Comparison of ENCODE assay signal across 21 cellular contexts in genomic region chr4:86762649-86763048, GRCh38.
A peak's percentile ranks its signal among the peaks of the same experiment; 100 is the strongest.
DNase-seq lines count a peak whose midpoint lies in the region; ATAC-seq, FAIRE-seq and TF ChIP-seq lines count a peak whose summit lies in the region.
"Had no signal": no experiment of that assay in that cellular context is flagged by ENCODE, and none has a peak within 500 bp of the region (broad histone marks: within the 10 kb centered on the region; RNA-seq: fewer than 3 reads in every experiment).

No MANE protein-coding gene starts in this region.

- TF ChIP-seq POLR2A in IMR-90 (IDR thresholded peaks at IDR 0.05; ENCODE audit: low read depth, low read length): no peak
- no peak for TF ChIP-seq POLR2A in K562 (conservative IDR thresholded peaks at IDR 0.05)

- H2AFZ ChIP-seq in IMR-90 (replicated peaks; ENCODE audit: low read length, poor library complexity): no peak overlapping the region
- H2AFZ ChIP-seq in K562 (ENCODE audit: low read depth, low read length): no peak overlapping the region
- no peak overlapping the region for H2AFZ ChIP-seq in trophoblast cell (ENCODE audit: insufficient read depth, low read length, poor library complexity)
- H2AFZ ChIP-seq: GM23248 had no signal

- POLR2A ChIA-PET in IMR-90 (lab: Charles Lee; ENCODE audit: unreplicated experiment) (no interaction called here), K562 (lab: Yijun Ruan, JAX) (no interaction called here)

- no peak overlapping the region for H2AK5ac ChIP-seq in IMR-90 (ENCODE audit: low read depth, low read length)
- H2AK5ac ChIP-seq in trophoblast cell (ENCODE audit: low read length): no peak overlapping the region

- H2BK15ac ChIP-seq in IMR-90 (ENCODE audit: low read depth, low read length): no peak overlapping the region

- H3K36me3 Mint-ChIP-seq in activated T-helper 1 cell treated with anti-CD3 and anti-CD28 coated beads, Interleukin-12 subunit alpha, Interleukin-12 subunit beta, Interleukin-2, Interleukin-4 antibody, amounts not matched to agents 30 ng/mL and 10 ng/mL and 1 ng/mL, durations not matched to agents 14 hours and 24 hours and 36 hours (ENCODE audit: low read depth): no peaks in the 10 kb centered on the region
- H3K36me3 Mint-ChIP-seq: CD4-positive, CD25-positive, alpha-beta regulatory T cell; CD8-positive, alpha-beta T cell had no signal

- H4K20me1 ChIP-seq in IMR-90 (ENCODE audit: insufficient read depth, low read length) (no peaks in the 10 kb centered on the region), K562 (replicated peaks; ENCODE audit: control insufficient read depth, insufficient read depth, low read length) (no peaks in the 10 kb centered on the region)
- H4K20me1 ChIP-seq: BLaER1 had no signal

- H3K9ac ChIP-seq in IMR-90 (ENCODE audit: low read depth, low read length) (no peak overlapping the region), K562 (ENCODE audit: insufficient read depth in 1 of 2, low read depth in 2 of 2, low read length in 2 of 2) (no peak overlapping the region), trophoblast cell (ENCODE audit: low read length) (no peak overlapping the region)
- H3K9ac ChIP-seq: BLaER1, GM23248 had no signal

- H3K56ac ChIP-seq in IMR-90 (ENCODE audit: extremely low read depth, insufficient read depth, low read length): no peak overlapping the region

- H3K79me1 ChIP-seq in IMR-90 (ENCODE audit: low read depth in 1 of 2, low read length in 2 of 2) (no peaks in the 10 kb centered on the region), trophoblast cell (ENCODE audit: low read length) (no peaks in the 10 kb centered on the region)

- dilution Hi-C loops in IMR-90 (cut with HindIII; ENCODE audit: low sequenced_read_pairs, unreplicated experiment): no loop called here

- CTCF ChIA-PET in IMR-90 (lab: Yijun Ruan, JAX) (no interaction called here), K562 (lab: Yijun Ruan, JAX; ENCODE audit: low intra/inter-chr PET ratio) (no interaction called here)

- in situ Hi-C loops in IMR-90 (cut with MboI; ENCODE audit: low sequenced_read_pairs): no loop called here
- in situ Hi-C loops in K562 (cut with MboI): no loop called here

- H3K27ac ChIP-seq in IMR-90 (ENCODE audit: insufficient read depth, low read length) (no peak overlapping the region), K562 (ENCODE audit: extremely low read depth, low read depth, low read length) (no peak overlapping the region), trophoblast cell (ENCODE audit: low read depth, low read length) (no peak overlapping the region)
- H3K27ac ChIP-seq: BLaER1, C4-2B, GM23248 had no signal

- 100% methylated on average over 1 of the region's 5 CpGs; no CpG with 5 or more reads in 1 of the 2 experiments for WGBS in IMR-90 (ENCODE audit: extremely low coverage in 2 of 2, insufficient read length in 1 of 2), 2 experiments
- 0% methylated on average over 5 of the region's 5 CpGs for WGBS in K562 (ENCODE audit: insufficient coverage, low coverage, missing lambda C conversion rate)
- no CpG with 5 or more reads among the region's 5 CpGs for WGBS in trophoblast cell (ENCODE audit: extremely low coverage, insufficient coverage, insufficient read length)

- H3K9me3 ChIP-seq in IMR-90 (ENCODE audit: control insufficient read depth, insufficient read depth, low read length) (no peaks in the 10 kb centered on the region), K562 (replicated peaks; ENCODE audit: control insufficient read depth, insufficient read depth, low read depth, low read length) (no peaks in the 10 kb centered on the region), trophoblast cell (ENCODE audit: insufficient read depth, low read depth, low read length) (no peaks in the 10 kb centered on the region)
- H3K9me3 ChIP-seq: BLaER1, Caco-2 had no signal

- no peaks in the 10 kb centered on the region for H3K9me3 Mint-ChIP-seq in activated T-helper 1 cell treated with anti-CD3 and anti-CD28 coated beads, Interleukin-12 subunit alpha, Interleukin-12 subunit beta, Interleukin-2, Interleukin-4 antibody, amounts not matched to agents 30 ng/mL and 10 ng/mL and 1 ng/mL, durations not matched to agents 14 hours and 24 hours and 36 hours
- H3K9me3 Mint-ChIP-seq: CD4-positive, CD25-positive, alpha-beta regulatory T cell; CD8-positive, alpha-beta T cell had no signal

- H4K5ac ChIP-seq in IMR-90 (ENCODE audit: low read depth, low read length): no peak overlapping the region

- H2BK120ac ChIP-seq in IMR-90 (ENCODE audit: low read depth, low read length) (no peak overlapping the region), trophoblast cell (ENCODE audit: insufficient read depth, low read length, poor library complexity) (no peak overlapping the region)

- H3K4ac ChIP-seq in IMR-90 (ENCODE audit: low read depth, low read length) (no peak overlapping the region), trophoblast cell (ENCODE audit: low read depth, low read length) (no peak overlapping the region)

- BruUV-seq in IMR-90 (replicated peaks; lab: Mats Ljungman, UMichigan): TSS peak; percentile 53
- no TSS peak for BruUV-seq in K562 (replicated peaks; lab: Mats Ljungman, UMichigan)

- TF ChIP-seq CTCF in IMR-90 (conservative IDR thresholded peaks at IDR 0.05; ENCODE audit: low read depth, low read length): no peak
- TF ChIP-seq CTCF in K562 (IDR thresholded peaks at IDR 0.05 in 2 of 3, conservative IDR thresholded peaks at IDR 0.05 in 1 of 3; ENCODE audit: insufficient read depth in 2 of 3, low read depth in 1 of 3, low read length in 3 of 3): no peak

- H3K4me2 ChIP-seq in IMR-90 (ENCODE audit: low read depth, low read length): no peak overlapping the region
- no peak overlapping the region for H3K4me2 ChIP-seq in K562 (ENCODE audit: insufficient read depth, low read length)
- no peak overlapping the region for H3K4me2 ChIP-seq in trophoblast cell (ENCODE audit: low read length)
- H3K4me2 ChIP-seq: BLaER1 had no signal

- H3K14ac ChIP-seq in IMR-90 (replicated peaks; ENCODE audit: low read depth, low read length) (no peak overlapping the region), trophoblast cell (ENCODE audit: low read length) (no peak overlapping the region)

- ATAC-seq in IMR-90 (ENCODE audit: low read depth) (no peak), K562 (no peak), HG03442 (IDR thresholded peaks at IDR 0.05; ENCODE audit: unreplicated experiment) (no peak)
- ATAC-seq: CD8-positive, alpha-beta T cell; GM12878; HCT116 had no signal

- H3K4me1 ChIP-seq in IMR-90 (ENCODE audit: control insufficient read depth, insufficient read depth, low read length) (no peaks in the 10 kb centered on the region), K562 (replicated peaks in 1 of 2; ENCODE audit: control insufficient read depth in 2 of 2, insufficient read depth in 2 of 2, low read length in 2 of 2) (no peaks in the 10 kb centered on the region), trophoblast cell (ENCODE audit: control insufficient read depth in 1 of 2, insufficient read depth in 2 of 2, low read length in 2 of 2) (no peaks in the 10 kb centered on the region)
- H3K4me1 ChIP-seq: BLaER1, Caco-2 had no signal

- H3K4me3 ChIP-seq in IMR-90 (ENCODE audit: insufficient read depth, low read depth, low read length) (no peak overlapping the region), K562 (no peak overlapping the region), trophoblast cell (ENCODE audit: low read depth, low read length) (no peak overlapping the region)
- H3K4me3 ChIP-seq: BLaER1, GM12878, GM23248 had no signal

- H3K18ac ChIP-seq in IMR-90 (ENCODE audit: low read depth, low read length) (no peak overlapping the region), trophoblast cell (ENCODE audit: low read length) (no peak overlapping the region)

- no peak overlapping the region for H3K4me3 Mint-ChIP-seq in activated T-helper 1 cell treated with anti-CD3 and anti-CD28 coated beads, Interleukin-12 subunit alpha, Interleukin-12 subunit beta, Interleukin-2, Interleukin-4 antibody, amounts not matched to agents 30 ng/mL and 10 ng/mL and 1 ng/mL, durations not matched to agents 14 hours and 24 hours and 36 hours
- H3K4me3 Mint-ChIP-seq: B cell; CD4-positive, CD25-positive, alpha-beta regulatory T cell; CD8-positive, alpha-beta T cell had no signal

- H3K79me2 ChIP-seq in K562 (ENCODE audit: control insufficient read depth, insufficient read depth, low read length) (no peaks in the 10 kb centered on the region), trophoblast cell (ENCODE audit: control insufficient read depth, insufficient read depth, low read length, poor library complexity) (no peaks in the 10 kb centered on the region)

- no peak overlapping the region for H4K91ac ChIP-seq in IMR-90 (ENCODE audit: insufficient read depth, low read depth, low read length)
- H4K91ac ChIP-seq in trophoblast cell (ENCODE audit: low read depth, low read length): no peak overlapping the region

- no peak overlapping the region for H4K8ac ChIP-seq in IMR-90 (ENCODE audit: low read depth in 2 of 2, low read length in 2 of 2)
- no peak overlapping the region for H4K8ac ChIP-seq in trophoblast cell (ENCODE audit: low read depth, low read length)

- H3K27me3 ChIP-seq in IMR-90 (ENCODE audit: control insufficient read depth, insufficient read depth, low read length) (no peaks in the 10 kb centered on the region), K562 (ENCODE audit: control insufficient read depth in 2 of 2, insufficient read depth in 2 of 2, low read length in 2 of 2) (no peaks in the 10 kb centered on the region), trophoblast cell (ENCODE audit: insufficient read depth, low read length) (no peaks in the 10 kb centered on the region)
- H3K27me3 ChIP-seq: BLaER1 had no signal

- H3K23ac ChIP-seq in IMR-90 (ENCODE audit: low read depth, low read length): no peak overlapping the region
- H3K23ac ChIP-seq in trophoblast cell (ENCODE audit: low read length): no peak overlapping the region

- no peak overlapping the region for H4K12ac ChIP-seq in trophoblast cell (ENCODE audit: low read depth, low read length)

- intact Hi-C loops in IMR-90 (cut with micrococcal nuclease): no loop called here
- intact Hi-C loops in K562 (cut with micrococcal nuclease): no loop called here
- intact Hi-C loops in activated T-helper 1 cell treated with anti-CD3 and anti-CD28 coated beads, Interleukin-12 subunit alpha, Interleukin-12 subunit beta, Interleukin-2, Interleukin-4 antibody, amounts not matched to agents 30 ng/mL and 10 ng/mL and 1 ng/mL, durations not matched to agents 14 hours and 24 hours and 36 hours (cut with micrococcal nuclease): no loop called here

- H2BK5ac ChIP-seq in IMR-90 (ENCODE audit: low read depth, low read length, poor library complexity, severe bottlenecking) (no peak overlapping the region), trophoblast cell (ENCODE audit: low read depth, low read length, poor library complexity) (no peak overlapping the region)

- no peak overlapping the region for H2AK9ac ChIP-seq in IMR-90 (replicated peaks; ENCODE audit: low read depth, low read length, poor library complexity)

- H3K27ac Mint-ChIP-seq in activated T-helper 1 cell treated with anti-CD3 and anti-CD28 coated beads, Interleukin-12 subunit alpha, Interleukin-12 subunit beta, Interleukin-2, Interleukin-4 antibody, amounts not matched to agents 30 ng/mL and 10 ng/mL and 1 ng/mL, durations not matched to agents 14 hours and 24 hours and 36 hours: no peak overlapping the region
- H3K27ac Mint-ChIP-seq: B cell; CD4-positive, CD25-positive, alpha-beta regulatory T cell; CD8-positive, alpha-beta T cell had no signal

- H2BK20ac ChIP-seq in IMR-90 (ENCODE audit: low read depth, low read length): no peak overlapping the region

- H3K36me3 ChIP-seq in IMR-90 (ENCODE audit: control insufficient read depth, insufficient read depth, low read length) (peaks cover 6% of the 10 kb centered on the region; the same call in 1 of the 2 replicates), K562 (ENCODE audit: control insufficient read depth, insufficient read depth, low read length) (no peaks in the 10 kb centered on the region), trophoblast cell (ENCODE audit: control insufficient read depth in 1 of 2, insufficient read depth in 2 of 2, low read length in 2 of 2) (peaks cover 2 to 5% of the 10 kb centered on the region in 2 experiments)
- H3K36me3 ChIP-seq: BLaER1 had no signal

- DNase-seq in IMR-90: no peak
- DNase-seq in K562 (ENCODE audit: extremely low read depth in 1 of 4, low spot score in 3 of 4): no peak
- peak; percentile 94 to 99 for DNase-seq in trophoblast cell
- DNase-seq in SHP77 treated with DMSO at 0.1 percent for 48 hours (lab: John Stamatoyannopoulos, UW): no peak
- no peak for DNase-seq in activated T-helper 1 cell treated with anti-CD3 and anti-CD28 coated beads, Interleukin-12 subunit alpha, Interleukin-12 subunit beta, Interleukin-2, Interleukin-4 antibody, amounts not matched to agents 30 ng/mL and 10 ng/mL and 1 ng/mL, durations not matched to agents 14 hours and 24 hours and 36 hours (ENCODE audit: low spot score)
- DNase-seq: Caco-2; CD4-positive, CD25-positive, alpha-beta regulatory T cell; CD8-positive, alpha-beta T cell; DMS153; DND-41; GDM1; GM23248; H7 had no signal

- H3K9me1 ChIP-seq in IMR-90 (ENCODE audit: insufficient read depth, low read length) (peaks cover 3% of the 10 kb centered on the region; the same call in 1 of the 2 replicates), K562 (ENCODE audit: control insufficient read depth, insufficient read depth, low read length) (no peaks in the 10 kb centered on the region)

- no peak for TF ChIP-seq RAD21 in IMR-90 (IDR thresholded peaks at IDR 0.05; ENCODE audit: low read length)
- TF ChIP-seq RAD21 in K562 (CRISPR knock-in tag; conservative IDR thresholded peaks at IDR 0.05 in 1 of 2, IDR thresholded peaks at IDR 0.05 in 1 of 2): no peak

- no peak overlapping the region for H2BK12ac ChIP-seq in trophoblast cell (ENCODE audit: low read length)

- TF ChIP-seq EP300 in K562 (IDR thresholded peaks at IDR 0.05; ENCODE audit: low read length): no peak

- H3K27me3 Mint-ChIP-seq in activated T-helper 1 cell treated with anti-CD3 and anti-CD28 coated beads, Interleukin-12 subunit alpha, Interleukin-12 subunit beta, Interleukin-2, Interleukin-4 antibody, amounts not matched to agents 30 ng/mL and 10 ng/mL and 1 ng/mL, durations not matched to agents 14 hours and 24 hours and 36 hours (ENCODE audit: insufficient read depth): peaks cover 1% of the 10 kb centered on the region
- H3K27me3 Mint-ChIP-seq: B cell; CD4-positive, CD25-positive, alpha-beta regulatory T cell had no signal

- FAIRE-seq in K562 (lab: Jason Lieb, UNC): no peak
- FAIRE-seq: GM12878, GM19239, H1 had no signal

- no peaks in the 10 kb centered on the region for H3K4me1 Mint-ChIP-seq in activated T-helper 1 cell treated with anti-CD3 and anti-CD28 coated beads, Interleukin-12 subunit alpha, Interleukin-12 subunit beta, Interleukin-2, Interleukin-4 antibody, amounts not matched to agents 30 ng/mL and 10 ng/mL and 1 ng/mL, durations not matched to agents 14 hours and 24 hours and 36 hours (ENCODE audit: low read depth)
- H3K4me1 Mint-ChIP-seq: B cell; CD4-positive, CD25-positive, alpha-beta regulatory T cell had no signal

Comparison
In these comparisons a context has a peak if more than half of its experiments do, and no peak if none do; other contexts are left out.
1. DNase-seq: peak in trophoblast cell (2 of 2); none in IMR-90 (single experiment), K562 (0 of 4), SHP77 treated with DMSO at 0.1 percent for 48 hours (single experiment) and activated T-helper 1 cell treated with anti-CD3 and anti-CD28 coated beads, Interleukin-12 subunit alpha, Interleukin-12 subunit beta, Interleukin-2, Interleukin-4 antibody, amounts not matched to agents 30 ng/mL and 10 ng/mL and 1 ng/mL, durations not matched to agents 14 hours and 24 hours and 36 hours (single experiment).